Comparison of ENCODE assay signal across 21 cellular contexts in genomic region chr14:61549425-61549824, GRCh38.
DNase-seq lines count a peak whose midpoint lies in the region; ATAC-seq and TF ChIP-seq lines count a peak whose summit lies in the region.
"Had no signal": no experiment of that assay in that cellular context is flagged by ENCODE, and none has a peak within 500 bp of the region (broad histone marks: within the 10 kb centered on the region; RNA-seq: fewer than 3 reads in every experiment).

No MANE protein-coding gene starts in this region.

- no peak for TF ChIP-seq CTCF in CD4-positive, alpha-beta T cell (IDR thresholded peaks at IDR 0.05)
- no peak for TF ChIP-seq CTCF in esophagus squamous epithelium (IDR thresholded peaks at IDR 0.05)
- TF ChIP-seq CTCF in natural killer cell (IDR thresholded peaks at IDR 0.05), result no peak
- TF ChIP-seq CTCF in psoas muscle (IDR thresholded peaks at IDR 0.05), result no peak
- TF ChIP-seq CTCF in lower lobe of right lung (IDR thresholded peaks at IDR 0.05), result no peak

- no peaks in the 10 kb centered on the region for H3K27me3 ChIP-seq in CD4-positive, alpha-beta T cell (ENCODE audit: control insufficient read depth, insufficient read depth, low read length)
- no peaks in the 10 kb centered on the region for H3K27me3 ChIP-seq in esophagus squamous epithelium
- H3K27me3 ChIP-seq in psoas muscle (ENCODE audit: insufficient read depth in 3 of 3, low read length in 2 of 3), result no peaks in the 10 kb centered on the region
- H3K27me3 ChIP-seq in lower lobe of right lung (ENCODE audit: low read depth), result no peaks in the 10 kb centered on the region
- H3K27me3 ChIP-seq: BE2C had no signal

- no peak for ATAC-seq in CD4-positive, alpha-beta T cell (ENCODE audit: poor library complexity)
- no peak for ATAC-seq in T-cell (replicated peaks in 1 of 4)
- ATAC-seq in natural killer cell, result no peak
- ATAC-seq in GM21447 (IDR thresholded peaks at IDR 0.05; ENCODE audit: unreplicated experiment), result no peak
- no peak for ATAC-seq in psoas muscle
- ATAC-seq in lower lobe of right lung, result no peak
- ATAC-seq in GM21528 (IDR thresholded peaks at IDR 0.05; ENCODE audit: low FRiP score, unreplicated experiment), result no peak
- ATAC-seq: Right ventricle myocardium inferior had no signal

- no peak overlapping the region for H3K4me3 Mint-ChIP-seq in CD4-positive, alpha-beta T cell
- no peak overlapping the region for H3K4me3 Mint-ChIP-seq in T-cell
- H3K4me3 Mint-ChIP-seq in natural killer cell, result no peak overlapping the region
- H3K4me3 Mint-ChIP-seq: T-helper 1 cell treated with Interleukin-12 subunit alpha and Interleukin-12 subunit beta and Interleukin-4 antibody, amounts not matched to agents 30 μg/mL and 1 μg/mL, for 36 hours had no signal

- CTCF ChIA-PET in CD4-positive, alpha-beta T cell (lab: Charles Lee), result no interaction called here
- CTCF ChIA-PET in T-cell (lab: Charles Lee), result interaction anchor here in 1 of 2 donors (0.7 kb wide), 1 partner anchor 89 kb away, joined by 4 read pairs; no protein-coding TSS in a partner anchor

- H3K27me3 Mint-ChIP-seq in CD4-positive, alpha-beta T cell, result no peaks in the 10 kb centered on the region
- H3K27me3 Mint-ChIP-seq in T-cell (no peaks in the 10 kb centered on the region), natural killer cell (ENCODE audit: low read depth in 2 of 2) (no peaks in the 10 kb centered on the region)

- no peak overlapping the region for H3K27ac ChIP-seq in CD4-positive, alpha-beta T cell (ENCODE audit: low read depth, low read length)
- H3K27ac ChIP-seq in esophagus squamous epithelium (peak overlapping the region in 3 of 4 donors; percentile 27 to 81 (median 44)), psoas muscle (no peak overlapping the region), lower lobe of right lung (no peak overlapping the region)
- H3K27ac ChIP-seq: coronary artery, thoracic aorta had no signal

- H3K36me3 ChIP-seq in esophagus squamous epithelium, result peaks cover 0 to 47% (median 0%) of the 10 kb centered on the region in 3 donors
- H3K36me3 ChIP-seq in psoas muscle (ENCODE audit: insufficient read depth in 1 of 2, low read depth in 1 of 2), result peaks cover 0 to 9% of the 10 kb centered on the region in 2 donors
- H3K36me3 ChIP-seq in lower lobe of right lung, result peaks cover 47% of the 10 kb centered on the region
- H3K36me3 ChIP-seq: BE2C, thoracic aorta had no signal

- TF ChIP-seq POLR2A in esophagus squamous epithelium (IDR thresholded peaks at IDR 0.05), result no peak

- WGBS in esophagus squamous epithelium, 2 donors, result 42 to 50% methylated on average over 2 of the region's 2 CpGs
- 44 to 56% (median 48%) methylated on average over 2 of the region's 2 CpGs for WGBS in psoas muscle, 3 donors

- peaks cover 58% of the 10 kb centered on the region for H3K4me1 Mint-ChIP-seq in CD4-positive, alpha-beta T cell (ENCODE audit: low read depth)
- H3K4me1 Mint-ChIP-seq in T-cell (peaks cover 58 to 60% (median 58%) of the 10 kb centered on the region in 3 donors), natural killer cell (peaks cover 55 to 72% of the 10 kb centered on the region in 2 donors)

- DNase-seq in CD4-positive, alpha-beta T cell, result no peak
- DNase-seq in T-cell (no peak), esophagus squamous epithelium (lab: John Stamatoyannopoulos, UW) (no peak), natural killer cell (no peak), psoas muscle (no peak), lower lobe of right lung (no peak)
- DNase-seq: activated CD4-positive, CD25-positive, alpha-beta regulatory T cell; amniotic stem cell; BE2C; DMS79 treated with DMSO at 0.1 percent for 48 hours; NCI-H1048; NK-92 treated with Interleukin-12 subunit alpha and Interleukin-12 subunit beta, amount 100 ng/mL, for 24 hours; retina had no signal

- peak overlapping the region; percentile 73 for H3K27ac Mint-ChIP-seq in CD4-positive, alpha-beta T cell
- H3K27ac Mint-ChIP-seq in T-cell (peak overlapping the region; percentile 44 to 75), natural killer cell (peak overlapping the region; percentile 86 to 94)
- H3K27ac Mint-ChIP-seq: T-helper 1 cell treated with Interleukin-12 subunit alpha and Interleukin-12 subunit beta and Interleukin-4 antibody, amounts not matched to agents 30 μg/mL and 1 μg/mL, for 36 hours had no signal

- H3K4me1 ChIP-seq in esophagus squamous epithelium (peaks cover 21 to 85% (median 65%) of the 10 kb centered on the region in 3 donors), psoas muscle (peaks cover 10% of the 10 kb centered on the region), lower lobe of right lung (peaks cover 44% of the 10 kb centered on the region)
- H3K4me1 ChIP-seq: BE2C had no signal

- POLR2A ChIA-PET in CD4-positive, alpha-beta T cell (lab: Charles Lee), result no interaction called here
- POLR2A ChIA-PET in T-cell (lab: Charles Lee), result no interaction called here

- no peaks in the 10 kb centered on the region for H3K9me3 Mint-ChIP-seq in CD4-positive, alpha-beta T cell
- H3K9me3 Mint-ChIP-seq in T-cell, result no peaks in the 10 kb centered on the region
- no peaks in the 10 kb centered on the region for H3K9me3 Mint-ChIP-seq in natural killer cell
- H3K9me3 Mint-ChIP-seq: IgD-negative memory B cell had no signal

- H3K36me3 Mint-ChIP-seq in CD4-positive, alpha-beta T cell (ENCODE audit: low read depth), result peaks cover 88% of the 10 kb centered on the region
- H3K36me3 Mint-ChIP-seq in T-cell (peaks cover 72% of the 10 kb centered on the region), natural killer cell (peaks cover 39% of the 10 kb centered on the region)

- H3K4me3 ChIP-seq in esophagus squamous epithelium (no peak overlapping the region), psoas muscle (no peak overlapping the region), lower lobe of right lung (no peak overlapping the region)
- H3K4me3 ChIP-seq: coronary artery, lung, thoracic aorta had no signal

- no peaks in the 10 kb centered on the region for H3K9me3 ChIP-seq in CD4-positive, alpha-beta T cell (ENCODE audit: control insufficient read depth, low read length)
- H3K9me3 ChIP-seq in esophagus squamous epithelium (no peaks in the 10 kb centered on the region), psoas muscle (no peaks in the 10 kb centered on the region), lower lobe of right lung (no peaks in the 10 kb centered on the region)
- H3K9me3 ChIP-seq: BE2C, thoracic aorta had no signal

- intact Hi-C loops in CD4-positive, alpha-beta T cell (cut with DNase I, micrococcal nuclease), result no loop called here
- intact Hi-C loops in esophagus squamous epithelium (cut with DNase I) (no loop called here), natural killer cell (cut with micrococcal nuclease) (no loop called here), psoas muscle (cut with DNase I) (no loop called here), lower lobe of right lung (cut with DNase I) (no loop called here)

Comparison
In these comparisons a context has a peak if more than half of its experiments do, and no peak if none do; other contexts are left out.
1. H3K27ac ChIP-seq: peak in esophagus squamous epithelium (3 of 4); none in CD4-positive, alpha-beta T cell (single experiment), psoas muscle (single experiment) and lower lobe of right lung (single experiment).
2. Peak in every context shown above with its lines, with median percentiles within 50 percentile points of each other: H3K27ac Mint-ChIP-seq.